Comparison of ENCODE assay signal across 8 cellular contexts in genomic region chr6:140921366-140922226, GRCh38.
A peak's percentile ranks its signal among the peaks of the same experiment; 100 is the strongest.
DNase-seq lines count a peak whose midpoint lies in the region; ATAC-seq lines count a peak whose summit lies in the region.

No MANE protein-coding gene starts in this region.

- no peak overlapping the region for H3K27ac Mint-ChIP-seq in stimulated activated naive B cell treated with anti-CD40 and anti-IgM and Interleukin-4, amounts not matched to agents 10 μg/mL and 1 μg/mL and 100 μg/mL, for 72 hours

- peak; percentile 68 to 74 for ATAC-seq in stimulated activated naive B cell treated with anti-CD40 and anti-IgM and Interleukin-4, amounts not matched to agents 10 μg/mL and 1 μg/mL and 100 μg/mL, for 72 hours (replicated peaks)
- no peak for ATAC-seq in GM19397 (IDR thresholded peaks at IDR 0.05; ENCODE audit: unreplicated experiment)

- H3K27me3 ChIP-seq in H7 (ENCODE audit: control insufficient read depth, insufficient read depth, low read length) (no peaks in the 10 kb centered on the region), adipocyte (replicated peaks; ENCODE audit: control insufficient read depth, insufficient read depth, low read length) (no peaks in the 10 kb centered on the region)

- H3K27me3 Mint-ChIP-seq in stimulated activated naive B cell treated with anti-CD40 and anti-IgM and Interleukin-4, amounts not matched to agents 10 μg/mL and 1 μg/mL and 100 μg/mL, for 72 hours = no peaks in the 10 kb centered on the region

- H3K4me1 Mint-ChIP-seq in stimulated activated naive B cell treated with anti-CD40 and anti-IgM and Interleukin-4, amounts not matched to agents 10 μg/mL and 1 μg/mL and 100 μg/mL, for 72 hours = no peaks in the 10 kb centered on the region

- H3K36me3 Mint-ChIP-seq in stimulated activated naive B cell treated with anti-CD40 and anti-IgM and Interleukin-4, amounts not matched to agents 10 μg/mL and 1 μg/mL and 100 μg/mL, for 72 hours = no peaks in the 10 kb centered on the region

- peak overlapping the region; percentile 57 for H3K9ac ChIP-seq in adipocyte (ENCODE audit: low read length)

- no peaks in the 10 kb centered on the region for H3K9me3 Mint-ChIP-seq in stimulated activated naive B cell treated with anti-CD40 and anti-IgM and Interleukin-4, amounts not matched to agents 10 μg/mL and 1 μg/mL and 100 μg/mL, for 72 hours

- H3K9me3 ChIP-seq in adipocyte (ENCODE audit: control insufficient read depth, low read length) = peaks cover 8% of the 10 kb centered on the region

- H3K4me3 Mint-ChIP-seq in stimulated activated naive B cell treated with anti-CD40 and anti-IgM and Interleukin-4, amounts not matched to agents 10 μg/mL and 1 μg/mL and 100 μg/mL, for 72 hours = no peak overlapping the region

- H3K4me1 ChIP-seq in adipocyte (ENCODE audit: control insufficient read depth, insufficient read depth, low read length) = no peaks in the 10 kb centered on the region

- H3K4me3 ChIP-seq in H7 (ENCODE audit: insufficient read depth, low read depth, low read length) (no peak overlapping the region), adipocyte (ENCODE audit: low read length) (no peak overlapping the region)

- H3K36me3 ChIP-seq in H7 (replicated peaks; ENCODE audit: control insufficient read depth, insufficient read depth, low read length) = no peaks in the 10 kb centered on the region
- no peaks in the 10 kb centered on the region for H3K36me3 ChIP-seq in adipocyte (ENCODE audit: control insufficient read depth, insufficient read depth, low read length, severe bottlenecking)

- DNase-seq in NCI-H1092 treated with DMSO at 0.1 percent for 48 hours (lab: John Stamatoyannopoulos, UW) (peak; percentile 36), NCI-H1092 (lab: John Stamatoyannopoulos, UW) (no peak), H7 (peak; percentile 16), NCI-H2081 treated with DMSO at 0.1 percent for 48 hours (lab: John Stamatoyannopoulos, UW) (peak; percentile 8), adipocyte (ENCODE audit: low read depth) (peak; percentile 79), hepatic stellate cell (ENCODE audit: low spot score) (peak; percentile 27)
- no peak for DNase-seq in stimulated activated naive B cell treated with anti-CD40 and anti-IgM and Interleukin-4, amounts not matched to agents 10 μg/mL and 1 μg/mL and 100 μg/mL, for 72 hours

Comparison
In these comparisons a context has a peak if more than half of its experiments do, and no peak if none do; other contexts are left out.
1. DNase-seq: peak in NCI-H1092 treated with DMSO at 0.1 percent for 48 hours (single experiment), H7 (single experiment), NCI-H2081 treated with DMSO at 0.1 percent for 48 hours (single experiment), adipocyte (single experiment) and hepatic stellate cell (single experiment); none in NCI-H1092 (single experiment) and stimulated activated naive B cell treated with anti-CD40 and anti-IgM and Interleukin-4, amounts not matched to agents 10 μg/mL and 1 μg/mL and 100 μg/mL, for 72 hours (single experiment).